In the genomic region with DNA sequence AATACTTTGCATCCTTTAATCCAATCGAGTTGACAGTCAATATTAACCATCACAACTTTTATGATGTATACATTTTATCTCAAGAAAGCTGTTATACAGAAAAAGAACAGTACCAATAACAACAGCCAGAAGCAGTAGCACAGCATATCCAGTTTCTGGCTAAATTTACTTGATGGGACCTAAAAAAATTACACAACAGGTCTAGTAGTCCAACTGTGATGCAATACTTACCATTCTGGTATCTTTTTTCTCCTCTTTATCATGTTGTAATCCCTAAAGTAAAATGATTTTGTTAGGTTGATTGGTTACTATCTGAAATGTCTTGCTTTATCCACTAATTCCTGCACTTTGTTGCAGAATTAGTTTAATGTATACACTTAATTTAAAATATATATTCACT, we compare ENCODE assay signal across 19 cellular contexts.
A peak's percentile ranks its signal among the peaks of the same experiment; 100 is the strongest.
DNase-seq lines count a peak whose midpoint lies in the region; ATAC-seq and TF ChIP-seq lines count a peak whose summit lies in the region.
"Had no signal": no experiment of that assay in that cellular context is flagged by ENCODE, and none has a peak within 500 bp of the region (broad histone marks: within the 10 kb centered on the region; RNA-seq: fewer than 3 reads in every experiment).

No MANE protein-coding gene starts in this region.

- no peaks in the 10 kb centered on the region for H3K4me1 Mint-ChIP-seq in WTC11
- no peaks in the 10 kb centered on the region for H3K4me1 Mint-ChIP-seq in stimulated activated naive B cell treated with anti-CD40 and anti-IgM and Interleukin-4, amounts not matched to agents 10 μg/mL and 1 μg/mL and 100 μg/mL, for 72 hours

- H3K4me3 ChIP-seq in choroid plexus epithelial cell (ENCODE audit: low read depth, low read length) = no peak overlapping the region
- H3K4me3 ChIP-seq: A549; BLaER1 treated with 17β-estradiol and CSF1 and Interleukin-3, amounts not matched to agents 10 nM and 100 nM; PC-9 had no signal

- no peak overlapping the region for H3K4me3 Mint-ChIP-seq in WTC11
- H3K4me3 Mint-ChIP-seq in stimulated activated naive B cell treated with anti-CD40 and anti-IgM and Interleukin-4, amounts not matched to agents 10 μg/mL and 1 μg/mL and 100 μg/mL, for 72 hours = no peak overlapping the region
- H3K4me3 Mint-ChIP-seq: CD8-positive, alpha-beta T cell; HFFc6 had no signal

- CTCF ChIA-PET in WTC11 (lab: Charles Lee) = no interaction called here

- ATAC-seq in left ventricle myocardium superior (peak; percentile 41), Right ventricle myocardium superior (ENCODE audit: poor library complexity) (no peak), WTC11 (no peak)
- ATAC-seq in stimulated activated naive B cell treated with anti-CD40 and anti-IgM and Interleukin-4, amounts not matched to agents 10 μg/mL and 1 μg/mL and 100 μg/mL, for 72 hours (replicated peaks) = no peak
- ATAC-seq: A549; CD8-positive, alpha-beta T cell had no signal

- H3K27me3 Mint-ChIP-seq in WTC11 (ENCODE audit: low read depth) = no peaks in the 10 kb centered on the region
- H3K27me3 Mint-ChIP-seq in stimulated activated naive B cell treated with anti-CD40 and anti-IgM and Interleukin-4, amounts not matched to agents 10 μg/mL and 1 μg/mL and 100 μg/mL, for 72 hours = no peaks in the 10 kb centered on the region

- POLR2A ChIA-PET in WTC11 (lab: Charles Lee) = no interaction called here

- intact Hi-C loops in left ventricle myocardium superior (cut with micrococcal nuclease) = loop anchor here (10.0 kb wide), 1 partner anchor 139 kb away; no protein-coding TSS in a partner anchor
- intact Hi-C loops in Right ventricle myocardium superior (cut with DNase I) = no loop called here

- H3K27ac Mint-ChIP-seq in WTC11 = no peak overlapping the region
- H3K27ac Mint-ChIP-seq in stimulated activated naive B cell treated with anti-CD40 and anti-IgM and Interleukin-4, amounts not matched to agents 10 μg/mL and 1 μg/mL and 100 μg/mL, for 72 hours = no peak overlapping the region
- H3K27ac Mint-ChIP-seq: CD8-positive, alpha-beta T cell; HFFc6 had no signal

- no peaks in the 10 kb centered on the region for H3K36me3 Mint-ChIP-seq in WTC11
- no peaks in the 10 kb centered on the region for H3K36me3 Mint-ChIP-seq in stimulated activated naive B cell treated with anti-CD40 and anti-IgM and Interleukin-4, amounts not matched to agents 10 μg/mL and 1 μg/mL and 100 μg/mL, for 72 hours
- H3K36me3 Mint-ChIP-seq: CD8-positive, alpha-beta T cell had no signal

- TF ChIP-seq CTCF in choroid plexus epithelial cell (conservative IDR thresholded peaks at IDR 0.05; ENCODE audit: low read depth, low read length) = no peak
- no peak for TF ChIP-seq CTCF in WTC11 (IDR thresholded peaks at IDR 0.05)

- H3K9me3 Mint-ChIP-seq in WTC11 = no peaks in the 10 kb centered on the region
- peaks cover 3 to 6% of the 10 kb centered on the region in 2 donors for H3K9me3 Mint-ChIP-seq in stimulated activated naive B cell treated with anti-CD40 and anti-IgM and Interleukin-4, amounts not matched to agents 10 μg/mL and 1 μg/mL and 100 μg/mL, for 72 hours

- DNase-seq in left ventricle myocardium superior (no peak), Right ventricle myocardium superior (no peak), NCI-H226 (peak; percentile 9), choroid plexus epithelial cell (ENCODE audit: low read depth) (peak; percentile 8), iris pigment epithelial cell (ENCODE audit: low read depth) (peak; percentile 32), WTC11 (ENCODE audit: low spot score) (no peak), H4 (ENCODE audit: low spot score) (no peak)
- no peak for DNase-seq in stimulated activated naive B cell treated with anti-CD40 and anti-IgM and Interleukin-4, amounts not matched to agents 10 μg/mL and 1 μg/mL and 100 μg/mL, for 72 hours
- DNase-seq: Calu3; CD8-positive, alpha-beta T cell; HFFc6; NCI-H1417 treated with DMSO at 0.1 percent for 48 hours; NCI-H187 treated with DMSO at 0.1 percent for 48 hours; NCI-H2227 treated with DMSO at 0.1 percent for 48 hours; NCI-H524; NCI-H82; PC-9 had no signal

TF ChIP-seq in WTC11, 78 proteins besides CTCF, POLR2A, EP300 and RAD21:
- TF ChIP-seq, protein P1, sequence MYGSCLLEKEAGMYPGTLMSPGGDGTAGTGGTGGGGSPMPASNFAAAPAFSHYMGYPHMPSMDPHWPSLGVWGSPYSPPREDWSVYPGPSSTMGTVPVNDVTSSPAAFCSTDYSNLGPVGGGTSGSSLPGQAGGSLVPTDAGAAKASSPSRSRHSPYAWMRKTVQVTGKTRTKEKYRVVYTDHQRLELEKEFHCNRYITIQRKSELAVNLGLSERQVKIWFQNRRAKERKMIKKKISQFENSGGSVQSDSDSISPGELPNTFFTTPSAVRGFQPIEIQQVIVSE (CRISPR knock-in tag; IDR thresholded peaks at IDR 0.05; ENCODE audit: borderline replicate concordance) = no peak
- TF ChIP-seq, protein P2, sequence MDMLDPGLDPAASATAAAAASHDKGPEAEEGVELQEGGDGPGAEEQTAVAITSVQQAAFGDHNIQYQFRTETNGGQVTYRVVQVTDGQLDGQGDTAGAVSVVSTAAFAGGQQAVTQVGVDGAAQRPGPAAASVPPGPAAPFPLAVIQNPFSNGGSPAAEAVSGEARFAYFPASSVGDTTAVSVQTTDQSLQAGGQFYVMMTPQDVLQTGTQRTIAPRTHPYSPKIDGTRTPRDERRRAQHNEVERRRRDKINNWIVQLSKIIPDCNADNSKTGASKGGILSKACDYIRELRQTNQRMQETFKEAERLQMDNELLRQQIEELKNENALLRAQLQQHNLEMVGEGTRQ (CRISPR knock-in tag; IDR thresholded peaks at IDR 0.05) = no peak
- TF ChIP-seq, protein P3, sequence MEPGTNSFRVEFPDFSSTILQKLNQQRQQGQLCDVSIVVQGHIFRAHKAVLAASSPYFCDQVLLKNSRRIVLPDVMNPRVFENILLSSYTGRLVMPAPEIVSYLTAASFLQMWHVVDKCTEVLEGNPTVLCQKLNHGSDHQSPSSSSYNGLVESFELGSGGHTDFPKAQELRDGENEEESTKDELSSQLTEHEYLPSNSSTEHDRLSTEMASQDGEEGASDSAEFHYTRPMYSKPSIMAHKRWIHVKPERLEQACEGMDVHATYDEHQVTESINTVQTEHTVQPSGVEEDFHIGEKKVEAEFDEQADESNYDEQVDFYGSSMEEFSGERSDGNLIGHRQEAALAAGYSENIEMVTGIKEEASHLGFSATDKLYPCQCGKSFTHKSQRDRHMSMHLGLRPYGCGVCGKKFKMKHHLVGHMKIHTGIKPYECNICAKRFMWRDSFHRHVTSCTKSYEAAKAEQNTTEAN (CRISPR knock-in tag; IDR thresholded peaks at IDR 0.05) = no peak
- TF ChIP-seq, protein P4, sequence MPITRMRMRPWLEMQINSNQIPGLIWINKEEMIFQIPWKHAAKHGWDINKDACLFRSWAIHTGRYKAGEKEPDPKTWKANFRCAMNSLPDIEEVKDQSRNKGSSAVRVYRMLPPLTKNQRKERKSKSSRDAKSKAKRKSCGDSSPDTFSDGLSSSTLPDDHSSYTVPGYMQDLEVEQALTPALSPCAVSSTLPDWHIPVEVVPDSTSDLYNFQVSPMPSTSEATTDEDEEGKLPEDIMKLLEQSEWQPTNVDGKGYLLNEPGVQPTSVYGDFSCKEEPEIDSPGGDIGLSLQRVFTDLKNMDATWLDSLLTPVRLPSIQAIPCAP (CRISPR knock-in tag; IDR thresholded peaks at IDR 0.05) = no peak
- TF ChIP-seq, protein P5, sequence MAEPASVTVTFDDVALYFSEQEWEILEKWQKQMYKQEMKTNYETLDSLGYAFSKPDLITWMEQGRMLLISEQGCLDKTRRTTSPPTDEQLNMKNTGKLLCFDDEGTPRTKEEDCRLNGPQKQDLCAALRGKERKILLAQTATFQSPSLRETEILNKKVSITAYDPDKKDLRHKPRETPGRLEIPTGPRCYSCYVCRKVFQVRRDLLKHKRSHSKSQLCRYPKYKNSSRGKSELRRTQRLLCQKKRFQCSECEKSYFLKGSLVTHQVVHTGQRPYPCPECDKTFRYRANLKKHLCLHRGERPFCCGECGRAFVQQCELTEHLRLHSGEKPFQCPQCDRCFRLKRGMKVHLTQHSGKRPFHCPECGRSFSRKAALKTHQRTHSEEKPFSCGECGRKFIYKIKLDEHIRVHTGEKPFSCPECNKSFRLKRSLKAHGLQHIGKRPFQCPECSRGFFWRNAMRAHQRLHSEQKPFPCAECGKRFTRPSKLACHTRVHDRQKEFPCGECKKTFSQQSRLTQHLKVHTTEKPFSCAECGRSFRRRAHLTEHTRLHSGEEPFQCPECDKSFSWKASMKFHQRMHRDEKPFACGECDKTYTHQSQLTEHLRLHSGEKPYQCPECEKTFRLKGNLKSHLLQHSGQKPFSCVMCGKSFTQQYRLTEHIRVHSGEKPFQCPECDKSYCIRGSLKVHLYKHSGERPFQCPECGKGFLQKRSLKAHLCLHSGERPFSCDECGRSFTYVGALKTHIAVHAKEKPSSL (CRISPR knock-in tag; conservative IDR thresholded peaks at IDR 0.05) = no peak
- TF ChIP-seq GRHL2 (CRISPR knock-in tag; IDR thresholded peaks at IDR 0.05; ENCODE audit: insufficient replicate concordance, severe bottlenecking) (no peak), SOX15 (CRISPR knock-in tag; IDR thresholded peaks at IDR 0.05) (no peak), NFYB (CRISPR knock-in tag; conservative IDR thresholded peaks at IDR 0.05; ENCODE audit: low read depth) (no peak), CREB1 (CRISPR knock-in tag; IDR thresholded peaks at IDR 0.05) (no peak), ZNF219 (CRISPR knock-in tag; IDR thresholded peaks at IDR 0.05; ENCODE audit: borderline replicate concordance) (no peak), TP53 (CRISPR knock-in tag; IDR thresholded peaks at IDR 0.05) (no peak), JUN (CRISPR knock-in tag; IDR thresholded peaks at IDR 0.05) (no peak), TEAD1 (CRISPR knock-in tag; IDR thresholded peaks at IDR 0.05) (no peak), ZNF232 (CRISPR knock-in tag; IDR thresholded peaks at IDR 0.05) (no peak)

Comparison
In these comparisons a context has a peak if more than half of its experiments do, and no peak if none do; other contexts are left out.
1. DNase-seq: peak in NCI-H226 (single experiment), choroid plexus epithelial cell (single experiment) and iris pigment epithelial cell (single experiment); none in left ventricle myocardium superior (single experiment), Right ventricle myocardium superior (single experiment), WTC11 (single experiment), H4 (single experiment) and stimulated activated naive B cell treated with anti-CD40 and anti-IgM and Interleukin-4, amounts not matched to agents 10 μg/mL and 1 μg/mL and 100 μg/mL, for 72 hours (single experiment).